Comparison of ENCODE assay signal across 1 cellular context in genomic region chr9:616694-617093, GRCh38.
TF ChIP-seq lines count a peak whose summit lies in the region.

No MANE protein-coding gene starts in this region.

TF ChIP-seq in IMR-90, 13 proteins besides CTCF, POLR2A, EP300 and RAD21:
- TF ChIP-seq CHD1 (IDR thresholded peaks at IDR 0.05; ENCODE audit: low read depth, low read length) (no peak), CEBPB (IDR thresholded peaks at IDR 0.05; ENCODE audit: low read depth, low read length) (no peak), NFE2L2 (IDR thresholded peaks at IDR 0.05; ENCODE audit: low read depth, low read length) (no peak), FOS (IDR thresholded peaks at IDR 0.05; ENCODE audit: low read depth, low read length) (no peak), MAZ (IDR thresholded peaks at IDR 0.05; ENCODE audit: borderline replicate concordance, low read depth, low read length) (no peak), MXI1 (IDR thresholded peaks at IDR 0.05; ENCODE audit: borderline replicate concordance, low read depth, low read length) (no peak), RCOR1 (IDR thresholded peaks at IDR 0.05; ENCODE audit: insufficient replicate concordance, low read length) (no peak), BHLHE40 (IDR thresholded peaks at IDR 0.05; ENCODE audit: low read depth, low read length) (no peak), MAFK (IDR thresholded peaks at IDR 0.05; ENCODE audit: low read depth, low read length) (no peak), RFX5 (IDR thresholded peaks at IDR 0.05; ENCODE audit: low read depth, low read length) (no peak), ELK1 (IDR thresholded peaks at IDR 0.05; ENCODE audit: borderline replicate concordance, low read depth, low read length) (no peak), SMC3 (IDR thresholded peaks at IDR 0.05; ENCODE audit: low read depth, low read length) (no peak), USF2 (IDR thresholded peaks at IDR 0.05; ENCODE audit: low read depth, low read length) (no peak)
